Comparison of ENCODE assay signal across 8 cellular contexts in the genomic region with DNA sequence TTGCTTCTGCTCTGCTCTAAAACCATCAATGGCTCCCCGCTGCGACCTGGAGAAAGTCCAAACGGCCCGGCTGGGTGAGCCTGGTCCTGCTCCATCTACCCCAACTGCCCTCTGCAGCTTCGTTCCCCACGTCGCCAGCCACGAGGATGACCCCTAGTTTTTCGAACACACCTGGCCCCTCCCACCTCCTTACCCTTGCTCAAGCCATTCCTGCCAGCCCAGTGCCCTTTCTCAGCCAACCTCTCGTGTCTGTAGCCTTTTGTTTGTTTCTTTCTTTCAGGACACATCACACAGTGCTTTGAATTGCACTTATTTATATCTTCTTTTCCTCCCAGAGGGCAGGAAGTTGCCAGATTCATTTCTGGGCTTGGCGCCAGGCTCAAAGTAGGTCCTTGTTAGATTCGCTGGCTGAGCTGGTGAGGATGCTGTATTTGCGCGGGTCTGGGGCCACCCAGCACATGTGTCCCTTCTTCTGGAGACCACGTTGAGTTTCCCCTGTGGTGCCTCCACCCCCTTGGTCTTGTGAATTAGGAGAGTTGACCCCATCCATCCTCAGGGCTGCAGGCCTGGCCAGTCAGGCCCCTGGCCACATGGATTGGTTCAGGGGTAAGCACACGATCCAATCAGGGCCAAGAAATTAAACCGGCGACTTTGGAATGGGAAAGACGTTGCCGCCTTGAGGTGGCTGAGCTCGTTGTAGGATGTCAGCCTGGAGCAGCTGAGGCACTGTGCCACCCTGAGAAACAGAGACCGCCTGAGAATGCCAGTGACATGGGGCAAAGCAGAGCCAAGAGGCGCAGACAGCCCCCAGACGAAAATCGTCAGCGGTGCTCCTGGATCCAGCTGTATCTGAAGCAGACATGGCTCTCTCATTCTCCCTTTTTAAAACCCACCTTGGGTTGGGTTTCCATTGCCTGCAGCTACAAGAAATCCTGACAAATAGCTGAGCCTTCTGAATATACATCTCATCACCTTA.
DNase-seq lines count a peak whose midpoint lies in the region; ATAC-seq and TF ChIP-seq lines count a peak whose summit lies in the region.

No MANE protein-coding gene starts in this region.

- no peak for TF ChIP-seq CTCF in GM13976 (IDR thresholded peaks at IDR 0.05; ENCODE audit: borderline replicate concordance, control extremely low read depth, extremely low read depth, insufficient read depth, missing control alignments)

- no peak for ATAC-seq in GM18511 (IDR thresholded peaks at IDR 0.05; ENCODE audit: unreplicated experiment)

- in situ Hi-C loops in GM13976 (cut with MboI; ENCODE audit: low sequenced_read_pairs, unreplicated experiment): no loop called here

- DNase-seq in DMS153 (lab: John Stamatoyannopoulos, UW) (peak; percentile 76), NCI-H2029 treated with DMSO at 0.1 percent for 48 hours (lab: John Stamatoyannopoulos, UW) (peak; percentile 60), hepatic stellate cell (ENCODE audit: low spot score) (peak; percentile 76), smooth muscle cell of the brain vasculature (ENCODE audit: low read depth, low spot score) (peak; percentile 77), GM13976 (ENCODE audit: low spot score) (no peak)
- no peak for DNase-seq in activated naive CD4-positive, alpha-beta T cell treated with Interleukin-2 at 50 U/mL for 16 hours

- H3K27ac ChIP-seq in angular gyrus (ENCODE audit: low read depth, low read length): peak overlapping the region; percentile 74

Comparison
In these comparisons a context has a peak if more than half of its experiments do, and no peak if none do; other contexts are left out.
1. DNase-seq: peak in DMS153 (single experiment), NCI-H2029 treated with DMSO at 0.1 percent for 48 hours (single experiment), hepatic stellate cell (single experiment) and smooth muscle cell of the brain vasculature (single experiment); none in activated naive CD4-positive, alpha-beta T cell treated with Interleukin-2 at 50 U/mL for 16 hours (single experiment) and GM13976 (single experiment).